Comparison of ENCODE assay signal across 13 cellular contexts in the genomic region with DNA sequence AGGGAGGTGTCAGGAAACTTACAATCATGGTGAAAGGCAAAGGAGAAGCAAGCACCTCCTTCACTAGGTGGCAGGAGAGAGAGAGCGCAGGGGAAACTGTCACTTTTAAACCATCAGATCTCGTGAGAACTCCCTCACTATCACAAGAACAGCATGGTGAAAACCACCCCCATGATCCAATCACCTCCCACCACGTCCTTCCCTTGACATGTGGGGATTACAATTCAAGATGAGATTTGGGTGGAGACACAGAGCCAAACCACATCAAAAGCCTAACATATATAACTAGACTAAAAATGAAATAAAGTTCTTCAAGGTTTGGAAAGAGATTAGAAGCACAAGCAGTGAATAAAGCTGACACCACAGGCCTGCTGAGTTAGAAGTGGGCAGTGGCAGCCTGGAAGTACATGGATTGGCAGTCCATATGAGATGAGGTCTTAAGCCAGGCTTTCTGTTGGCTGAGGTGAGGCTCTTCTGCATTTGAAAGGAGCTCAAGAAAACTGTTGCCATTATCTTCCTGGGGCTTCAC.
DNase-seq lines count a peak whose midpoint lies in the region; ATAC-seq and TF ChIP-seq lines count a peak whose summit lies in the region.
"Had no signal": no experiment of that assay in that cellular context is flagged by ENCODE, and none has a peak within 500 bp of the region (broad histone marks: within the 10 kb centered on the region; RNA-seq: fewer than 3 reads in every experiment).

No MANE protein-coding gene starts in this region.

- H3K23ac ChIP-seq in mesendoderm (ENCODE audit: low read length), result no peak overlapping the region

- no CpG with 5 or more reads among the region's 3 CpGs for WGBS in mesendoderm (ENCODE audit: extremely low coverage, insufficient coverage, low lambda C conversion rate)
- 89 to 90% methylated on average over 2 to 3 of the region's 3 CpGs for WGBS in gastroesophageal sphincter (ENCODE audit: low coverage in 1 of 2), 2 donors

- no peaks in the 10 kb centered on the region for H3K36me3 ChIP-seq in mesendoderm (ENCODE audit: control insufficient read depth, insufficient read depth, low read length)
- no peaks in the 10 kb centered on the region for H3K36me3 ChIP-seq in gastroesophageal sphincter
- H3K36me3 ChIP-seq in PC-9 (ENCODE audit: low read depth), result peaks cover 6% of the 10 kb centered on the region; the same call in 1 of the 2 replicates
- H3K36me3 ChIP-seq: esophagus muscularis mucosa, HAP-1, transverse colon had no signal

- ATAC-seq in GM21528 (IDR thresholded peaks at IDR 0.05; ENCODE audit: low FRiP score, unreplicated experiment) (no peak), gastroesophageal sphincter (no peak)
- ATAC-seq: naive thymus-derived CD8-positive, alpha-beta T cell had no signal

- H3K79me2 ChIP-seq in mesendoderm (ENCODE audit: control insufficient read depth, insufficient read depth, low read length) (no peaks in the 10 kb centered on the region), PC-9 (ENCODE audit: low read depth) (no peaks in the 10 kb centered on the region)

- H3K4me3 ChIP-seq in mesendoderm (ENCODE audit: low read length), result no peak overlapping the region
- H3K4me3 ChIP-seq in gastroesophageal sphincter, result no peak overlapping the region
- no peak overlapping the region for H3K4me3 ChIP-seq in PC-9
- H3K4me3 ChIP-seq: esophagus muscularis mucosa, HAP-1, smooth muscle cell, transverse colon had no signal

- H3K4me1 ChIP-seq in mesendoderm (ENCODE audit: control insufficient read depth, low read depth, low read length) (no peaks in the 10 kb centered on the region), gastroesophageal sphincter (peaks cover 0 to 32% (median 0%) of the 10 kb centered on the region in 3 donors), PC-9 (replicated peaks; ENCODE audit: insufficient read depth) (0 out of 2 replicates have a peak, but pooled peaks cover 5% of the 10 kb centered on the region)

- H2AFZ ChIP-seq in PC-9, result no peak overlapping the region

- peak overlapping the region; percentile 57 for H3K27ac Mint-ChIP-seq in activated CD4-positive, alpha-beta memory T cell treated with anti-CD3 and anti-CD28 coated beads, Interleukin-2, amount 10 ng/mL, durations not matched to agents 7 days and 5 days

- H3K4me2 ChIP-seq in mesendoderm (ENCODE audit: low read length) (no peak overlapping the region), PC-9 (no peak overlapping the region)
- H3K4me2 ChIP-seq: smooth muscle cell had no signal

- peak; percentile 70 for DNase-seq in stimulated activated naive CD4-positive, alpha-beta T cell treated with Interleukin-2 at 50 U/mL for 16 hours (lab: John Stamatoyannopoulos, UW)
- DNase-seq in stimulated activated naive CD4-positive, alpha-beta T cell (lab: John Stamatoyannopoulos, UW), result no peak
- peak; percentile 19 for DNase-seq in activated CD4-positive, alpha-beta memory T cell treated with anti-CD3 and anti-CD28 coated beads, Interleukin-2, amount 10 ng/mL, durations not matched to agents 7 days and 5 days
- peak; percentile 98 for DNase-seq in mesendoderm
- DNase-seq in NCI-H146 treated with DMSO at 0.1 percent for 48 hours (lab: John Stamatoyannopoulos, UW; ENCODE audit: unreplicated experiment), result no peak
- DNase-seq in PC-9, result no peak
- DNase-seq: naive thymus-derived CD8-positive, alpha-beta T cell; transverse colon had no signal

- no peaks in the 10 kb centered on the region for H3K79me1 ChIP-seq in mesendoderm (ENCODE audit: low read length)

- H3K9ac ChIP-seq in mesendoderm (ENCODE audit: low read length), result no peak overlapping the region

- CTCF ChIA-PET in activated CD4-positive, alpha-beta memory T cell treated with anti-CD3 and anti-CD28 coated beads, Interleukin-2, amount 10 ng/mL, durations not matched to agents 7 days and 5 days (lab: Charles Lee), result interaction anchor here (1.2 kb wide), 1 partner anchor 20 kb away, joined by 3 read pairs; no protein-coding TSS in a partner anchor
- CTCF ChIA-PET in PC-9 (lab: Charles Lee), result interaction anchor here (0.5 kb wide), 1 partner anchor 743 kb away, joined by 3 read pairs; no protein-coding TSS in a partner anchor

- peaks cover 0 to 10% (median 0%) of the 10 kb centered on the region in 3 donors for H3K9me3 ChIP-seq in gastroesophageal sphincter
- peaks cover 26% of the 10 kb centered on the region; the same call in 1 of the 2 replicates for H3K9me3 ChIP-seq in PC-9 (ENCODE audit: insufficient read depth, low read depth)
- H3K9me3 ChIP-seq: HAP-1 had no signal

- no peak for TF ChIP-seq EP300 in gastroesophageal sphincter (IDR thresholded peaks at IDR 0.05)

- no peak overlapping the region for H3K56ac ChIP-seq in mesendoderm (ENCODE audit: low read length)

- H3K9me2 ChIP-seq in PC-9 (ENCODE audit: insufficient read depth), result no peaks in the 10 kb centered on the region

- no TSS peak for BruUV-seq in PC-9 (replicated peaks; lab: Mats Ljungman, UMichigan)

- intact Hi-C loops in PC-9 (cut with micrococcal nuclease; ENCODE audit: unreplicated experiment), result no loop called here

- H3K27me3 Mint-ChIP-seq in activated CD4-positive, alpha-beta memory T cell treated with anti-CD3 and anti-CD28 coated beads, Interleukin-2, amount 10 ng/mL, durations not matched to agents 7 days and 5 days, result no peaks in the 10 kb centered on the region

- H2AK5ac ChIP-seq in mesendoderm (ENCODE audit: low read length), result no peak overlapping the region

- H3K18ac ChIP-seq in mesendoderm (ENCODE audit: low read length), result no peak overlapping the region

- H3K36me3 Mint-ChIP-seq in activated CD4-positive, alpha-beta memory T cell treated with anti-CD3 and anti-CD28 coated beads, Interleukin-2, amount 10 ng/mL, durations not matched to agents 7 days and 5 days (ENCODE audit: low read depth), result peaks cover 15% of the 10 kb centered on the region

- TF ChIP-seq POLR2A in gastroesophageal sphincter (IDR thresholded peaks at IDR 0.05), result no peak

- peaks cover 25% of the 10 kb centered on the region for H3K9me3 Mint-ChIP-seq in activated CD4-positive, alpha-beta memory T cell treated with anti-CD3 and anti-CD28 coated beads, Interleukin-2, amount 10 ng/mL, durations not matched to agents 7 days and 5 days

- TF ChIP-seq CTCF in gastroesophageal sphincter (IDR thresholded peaks at IDR 0.05), result peak in 1 of 4 experiments; percentile 22
- no peak for TF ChIP-seq CTCF in PC-9 (conservative IDR thresholded peaks at IDR 0.05)

- no peak overlapping the region for H4K8ac ChIP-seq in mesendoderm (ENCODE audit: low read depth, low read length)

- no peaks in the 10 kb centered on the region for H3K27me3 ChIP-seq in mesendoderm (ENCODE audit: insufficient read depth, low read length, poor library complexity)
- no peaks in the 10 kb centered on the region for H3K27me3 ChIP-seq in gastroesophageal sphincter
- no peaks in the 10 kb centered on the region for H3K27me3 ChIP-seq in PC-9 (ENCODE audit: insufficient read depth, low read depth)
- H3K27me3 ChIP-seq: esophagus muscularis mucosa, transverse colon had no signal

- no peak overlapping the region for H3K4me3 Mint-ChIP-seq in activated CD4-positive, alpha-beta memory T cell treated with anti-CD3 and anti-CD28 coated beads, Interleukin-2, amount 10 ng/mL, durations not matched to agents 7 days and 5 days
- H3K4me3 Mint-ChIP-seq: naive thymus-derived CD8-positive, alpha-beta T cell had no signal

- H4K20me1 ChIP-seq in PC-9 (ENCODE audit: insufficient read depth), result no peaks in the 10 kb centered on the region

- no peak overlapping the region for H3K27ac ChIP-seq in mesendoderm (ENCODE audit: low read depth, low read length)
- no peak overlapping the region for H3K27ac ChIP-seq in gastroesophageal sphincter
- no peak overlapping the region for H3K27ac ChIP-seq in PC-9
- H3K27ac ChIP-seq: esophagus muscularis mucosa, transverse colon had no signal

- no peak overlapping the region for H4K5ac ChIP-seq in mesendoderm (ENCODE audit: low read length)

- no peak overlapping the region for H2BK5ac ChIP-seq in mesendoderm (ENCODE audit: low read length)

- H3F3A ChIP-seq in PC-9 (ENCODE audit: insufficient read depth, low read depth), result peaks cover 4% of the 10 kb centered on the region

- no peak overlapping the region for H2BK15ac ChIP-seq in mesendoderm (replicated peaks; ENCODE audit: low read depth)

- H3K4ac ChIP-seq in mesendoderm (ENCODE audit: low read depth, low read length), result no peak overlapping the region

- no peak overlapping the region for H2BK120ac ChIP-seq in mesendoderm (ENCODE audit: low read depth, low read length)

- H3K4me1 Mint-ChIP-seq in activated CD4-positive, alpha-beta memory T cell treated with anti-CD3 and anti-CD28 coated beads, Interleukin-2, amount 10 ng/mL, durations not matched to agents 7 days and 5 days, result peaks cover 13% of the 10 kb centered on the region

- POLR2A ChIA-PET in activated CD4-positive, alpha-beta memory T cell treated with anti-CD3 and anti-CD28 coated beads, Interleukin-2, amount 10 ng/mL, durations not matched to agents 7 days and 5 days (lab: Charles Lee), result no interaction called here
- POLR2A ChIA-PET in PC-9 (lab: Charles Lee; ENCODE audit: unreplicated experiment), result no interaction called here

Comparison
In these comparisons a context has a peak if more than half of its experiments do, and no peak if none do; other contexts are left out.
1. DNase-seq: peak in stimulated activated naive CD4-positive, alpha-beta T cell treated with Interleukin-2 at 50 U/mL for 16 hours (single experiment), activated CD4-positive, alpha-beta memory T cell treated with anti-CD3 and anti-CD28 coated beads, Interleukin-2, amount 10 ng/mL, durations not matched to agents 7 days and 5 days (single experiment) and mesendoderm (single experiment); none in stimulated activated naive CD4-positive, alpha-beta T cell (0 of 6), NCI-H146 treated with DMSO at 0.1 percent for 48 hours (single experiment) and PC-9 (0 of 2).